In genomic region chr18:3466051-3466450, GRCh38 we compare ENCODE assay signal across 10 cellular contexts. TPM values are rescaled to one million over a fixed set of nuclear protein-coding genes. Genes with fewer than 3 reads are reported as not detected.
DNase-seq lines count a peak whose midpoint lies in the region; ATAC-seq and TF ChIP-seq lines count a peak whose summit lies in the region.
"Had no signal": no experiment of that assay in that cellular context is flagged by ENCODE, and none has a peak within 500 bp of the region (broad histone marks: within the 10 kb centered on the region; RNA-seq: fewer than 3 reads in every experiment).

No MANE protein-coding gene starts in this region.

- DNase-seq in GM03348 (ENCODE audit: low spot score) (peak; percentile 83), OCI-LY7 (ENCODE audit: low spot score) (no peak), dedifferentiated amniotic fluid mesenchymal stem cell (ENCODE audit: extremely low spot score) (peak; percentile 48), osteoblast (ENCODE audit: insufficient read length, low spot score, missing footprints) (peak; percentile 78)
- DNase-seq in naive thymus-derived CD8-positive, alpha-beta T cell, result no peak
- no peak for DNase-seq in NK-92 treated with Interleukin-12 subunit alpha and Interleukin-12 subunit beta, amount 100 ng/mL, for 24 hours (lab: John Stamatoyannopoulos, UW)
- DNase-seq: caudate nucleus had no signal

- no peak overlapping the region for H3K27ac ChIP-seq in OCI-LY7 (ENCODE audit: low read depth, low read length, poor library complexity, severe bottlenecking)
- H3K27ac ChIP-seq in osteoblast (ENCODE audit: low read depth, low read length), result peak overlapping the region; percentile 12
- H3K27ac ChIP-seq: parathyroid adenoma had no signal

- H4K20me1 ChIP-seq in OCI-LY7 (ENCODE audit: insufficient read depth, low read length) (no peaks in the 10 kb centered on the region), osteoblast (ENCODE audit: insufficient read depth, low read length) (no peaks in the 10 kb centered on the region)

- no peaks in the 10 kb centered on the region for H3K9me2 ChIP-seq in OCI-LY7 (ENCODE audit: insufficient read depth, low read length)

- H3K4me1 ChIP-seq in OCI-LY7 (ENCODE audit: insufficient read depth, low read length, poor library complexity, severe bottlenecking) (peaks cover 16% of the 10 kb centered on the region), osteoblast (ENCODE audit: insufficient read depth, low read length) (peaks cover 22% of the 10 kb centered on the region)
- H3K4me1 ChIP-seq: parathyroid adenoma had no signal

- peak overlapping the region in 3 of 10 donors; percentile 32 to 63 (median 41) for H3K27ac Mint-ChIP-seq in naive thymus-derived CD8-positive, alpha-beta T cell

- ATAC-seq in GM18502 (IDR thresholded peaks at IDR 0.05; ENCODE audit: poor library complexity, unreplicated experiment), result no peak
- ATAC-seq in naive thymus-derived CD8-positive, alpha-beta T cell, result no peak
- no peak for ATAC-seq in HG03439 (IDR thresholded peaks at IDR 0.05; ENCODE audit: unreplicated experiment)

- H3K27me3 Mint-ChIP-seq in naive thymus-derived CD8-positive, alpha-beta T cell, result no peaks in the 10 kb centered on the region

- H3K4me3 Mint-ChIP-seq in naive thymus-derived CD8-positive, alpha-beta T cell, result no peak overlapping the region

- H3K9me3 ChIP-seq in OCI-LY7 (ENCODE audit: low read length) (peaks cover 13% of the 10 kb centered on the region; the same call in 1 of the 2 replicates), osteoblast (ENCODE audit: low read depth, low read length) (no peaks in the 10 kb centered on the region)

- no peak overlapping the region; the same call in 1 of the 2 replicates for H2AFZ ChIP-seq in OCI-LY7 (ENCODE audit: low read length)
- H2AFZ ChIP-seq in osteoblast (ENCODE audit: low read length), result no peak overlapping the region
- H2AFZ ChIP-seq: parathyroid adenoma had no signal

- H3K27me3 ChIP-seq in osteoblast (ENCODE audit: insufficient read depth, low read length), result no peaks in the 10 kb centered on the region

- CTCF ChIA-PET in OCI-LY7 (lab: Charles Lee; ENCODE audit: unreplicated experiment), result interaction anchor here (0.9 to 1.1 kb wide), 3 partner anchors 10 to 119 kb away, joined by 3 to 4 read pairs (median 3); no protein-coding TSS in a partner anchor

- peaks cover 0 to 16% (median 2%) of the 10 kb centered on the region in 9 donors for H3K9me3 Mint-ChIP-seq in naive thymus-derived CD8-positive, alpha-beta T cell

- intact Hi-C loops in OCI-LY7 (cut with micrococcal nuclease; ENCODE audit: unreplicated experiment), result no loop called here

- POLR2A ChIA-PET in OCI-LY7 (lab: Charles Lee), result interaction anchor here (0.6 to 3.5 kb wide), 18 partner anchors 9 to 1153 kb away, joined by 3 to 29 read pairs (median 4); no protein-coding TSS in a partner anchor
- POLR2A ChIA-PET in naive thymus-derived CD8-positive, alpha-beta T cell (lab: Charles Lee), result interaction anchor here (0.8 to 1.9 kb wide), 2 partner anchors 14 to 17 kb away, joined by 3 to 6 read pairs; no protein-coding TSS in a partner anchor

- no peaks in the 10 kb centered on the region for H3K79me2 ChIP-seq in OCI-LY7 (ENCODE audit: insufficient read depth, low read depth, low read length)
- H3K79me2 ChIP-seq in osteoblast (ENCODE audit: insufficient read depth, low read length), result no peaks in the 10 kb centered on the region
- H3K79me2 ChIP-seq: parathyroid adenoma had no signal

- H3K36me3 ChIP-seq in OCI-LY7 (ENCODE audit: insufficient read depth, low read length), result peaks cover 19% of the 10 kb centered on the region
- no peaks in the 10 kb centered on the region for H3K36me3 ChIP-seq in osteoblast (ENCODE audit: insufficient read depth, low read length)

- TF ChIP-seq CTCF in OCI-LY7 (conservative IDR thresholded peaks at IDR 0.05; ENCODE audit: low read length) (no peak), osteoblast (IDR thresholded peaks at IDR 0.05; ENCODE audit: extremely low read depth, low read depth, low read length) (no peak)

- peaks cover 1 to 9% (median 6%) of the 10 kb centered on the region in 3 donors for H3K36me3 Mint-ChIP-seq in naive thymus-derived CD8-positive, alpha-beta T cell

- H3K4me1 Mint-ChIP-seq in naive thymus-derived CD8-positive, alpha-beta T cell, result peaks cover 6 to 17% (median 17%) of the 10 kb centered on the region in 4 donors

- H3K4me2 ChIP-seq in OCI-LY7 (ENCODE audit: low read length), result peak overlapping the region; percentile 38; the same call in 1 of the 2 replicates
- H3K4me2 ChIP-seq in osteoblast (ENCODE audit: insufficient read depth, low read length), result peak overlapping the region; percentile 61

- H3K4me3 ChIP-seq in OCI-LY7 (ENCODE audit: low read depth, low read length, poor library complexity, severe bottlenecking), result no peak overlapping the region
- no peak overlapping the region for H3K4me3 ChIP-seq in osteoblast (ENCODE audit: insufficient read depth, low read length)

- no TSS peak for BruUV-seq in OCI-LY7 (replicated peaks; lab: Mats Ljungman, UMichigan)

RNA-seq across cellular contexts. Expression of gene TGIF1, which starts 16.1 kb away (rescaled TPM):
- 61.5 and 69.0 TPM in 2 replicates for total RNA-seq in OCI-LY7 (2014; rRNA removed; shearing (Covaris generic))
- total RNA-seq in OCI-LY7 (2022) (40.9 and 42.5 TPM in 2 replicates), osteoblast (126 and 150 TPM in 2 replicates)
- 10 to 100 TPM; 80.1 to 83.6 TPM for total RNA-seq in naive thymus-derived CD8-positive, alpha-beta T cell
- 10 to 100 TPM; 17.4 to 39.7 (median 31.6) TPM for polyA plus RNA-seq in naive thymus-derived CD8-positive, alpha-beta T cell

Comparison
In these comparisons a context has a peak if more than half of its experiments do, and no peak if none do; other contexts are left out.
1. DNase-seq: peak in GM03348 (single experiment), dedifferentiated amniotic fluid mesenchymal stem cell (single experiment) and osteoblast (single experiment); none in OCI-LY7 (single experiment), naive thymus-derived CD8-positive, alpha-beta T cell (0 of 10) and NK-92 treated with Interleukin-12 subunit alpha and Interleukin-12 subunit beta, amount 100 ng/mL, for 24 hours (single experiment).